Comparison of ENCODE assay signal across 8 cellular contexts in genomic region chr13:106967391-106967790, GRCh38.
"Had no signal": no experiment of that assay in that cellular context is flagged by ENCODE, and none has a peak within 500 bp of the region (broad histone marks: within the 10 kb centered on the region; RNA-seq: fewer than 3 reads in every experiment).

No MANE protein-coding gene starts in this region.

- DNase-seq: GDM1, GF-D8 had no signal

- FAIRE-seq: G401.6, GM12878, GM12891, GM12892, GM18507, GM19239 had no signal

- ATAC-seq: GM12878 had no signal

- H3K4me3 ChIP-seq: GM12878 had no signal
